In the genomic region with DNA sequence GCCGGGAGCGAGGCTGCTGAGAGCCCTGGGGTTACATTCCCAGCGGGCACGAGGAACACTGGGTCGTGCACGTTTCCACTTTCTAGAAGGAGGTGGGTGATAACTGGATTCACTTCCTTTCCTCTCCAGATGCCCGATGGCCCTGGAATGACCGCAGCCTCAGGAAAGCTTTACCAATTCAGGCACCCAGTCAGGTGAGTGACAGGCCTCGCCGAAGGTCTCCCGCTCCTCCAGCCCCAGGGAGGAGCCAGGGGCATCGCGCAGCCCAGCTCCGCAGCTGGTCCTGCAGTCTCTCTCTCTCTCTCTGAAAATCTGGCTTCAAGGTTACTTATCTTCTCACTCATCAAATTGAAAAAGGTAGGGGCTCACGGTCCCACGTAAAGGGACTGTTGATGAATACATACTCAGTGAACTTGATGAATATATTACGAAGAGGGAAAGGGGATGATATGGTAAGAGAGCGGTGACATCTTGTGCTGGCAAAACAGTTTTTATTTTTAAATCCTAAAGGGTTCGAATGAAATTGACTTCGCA, we compare ENCODE assay signal across 8 cellular contexts. TPM values are rescaled to one million over a fixed set of nuclear protein-coding genes. Genes with fewer than 3 reads are reported as not detected.
DNase-seq lines count a peak whose midpoint lies in the region; ATAC-seq, FAIRE-seq and TF ChIP-seq lines count a peak whose summit lies in the region.

No MANE protein-coding gene starts in this region.

- H3K4me1 ChIP-seq in HepG2 (ENCODE audit: insufficient read depth, low read length): peaks cover 16% of the 10 kb centered on the region
- peaks cover 0 to 12% (median 2%) of the 10 kb centered on the region in 4 donors for H3K4me1 ChIP-seq in right lobe of liver
- peaks cover 16% of the 10 kb centered on the region for H3K4me1 ChIP-seq in upper lobe of right lung

- H3K9me3 ChIP-seq in HepG2 (ENCODE audit: low read length): no peaks in the 10 kb centered on the region
- H3K9me3 ChIP-seq in right lobe of liver: no peaks in the 10 kb centered on the region
- no peaks in the 10 kb centered on the region for H3K9me3 ChIP-seq in upper lobe of right lung

- peaks cover 45% of the 10 kb centered on the region for H3K27me3 Mint-ChIP-seq in activated B cell treated with CpG ODN at 0.5 μM for 24 hours

- FAIRE-seq in HepG2 (lab: Jason Lieb, UNC): no peak

- in situ Hi-C loops in HepG2 (cut with HindIII; ENCODE audit: extremely low pct_ligation_motif_present, low pct_unique_long_range_greater_than_20kb): no loop called here

- H3K9me3 Mint-ChIP-seq in activated B cell treated with CpG ODN at 0.5 μM for 24 hours: no peaks in the 10 kb centered on the region

- H3K9ac ChIP-seq in HepG2 (ENCODE audit: insufficient read depth, low read depth, low read length): no peak overlapping the region

- TF ChIP-seq POLR2A in HepG2 (IDR thresholded peaks at IDR 0.05; ENCODE audit: insufficient read depth in 1 of 2, low read depth in 2 of 2, low read length in 2 of 2) (no peak), right lobe of liver (IDR thresholded peaks at IDR 0.05) (no peak)

- peak overlapping the region in 2 of 3 experiments; percentile 49 to 64; a peak in 3 of 6 replicates for H3K4me3 ChIP-seq in HepG2 (replicated peaks in 1 of 3; ENCODE audit: insufficient read depth in 1 of 3, low read depth in 2 of 3, low read length in 3 of 3)
- H3K4me3 ChIP-seq in right lobe of liver: no peak overlapping the region
- H3K4me3 ChIP-seq in kidney epithelial cell (ENCODE audit: low read depth, low read length): peak overlapping the region; percentile 42
- H3K4me3 ChIP-seq in upper lobe of right lung: peak overlapping the region; percentile 43

- 17% methylated on average over 11 of the region's 20 CpGs for WGBS in HepG2 (ENCODE audit: low lambda C conversion rate)
- 9% methylated on average over 16 of the region's 20 CpGs for WGBS in right lobe of liver (ENCODE audit: insufficient coverage, low coverage, low lambda C conversion rate, missing lambda C conversion rate)

- no peaks in the 10 kb centered on the region for H3K79me2 ChIP-seq in HepG2 (ENCODE audit: insufficient read depth, low read length)

- TF ChIP-seq RAD21 in HepG2 (CRISPR knock-in tag; IDR thresholded peaks at IDR 0.05): no peak

- no peak overlapping the region for H2AFZ ChIP-seq in HepG2 (ENCODE audit: low read length)

- CTCF ChIA-PET in HepG2 (lab: Yijun Ruan, JAX; ENCODE audit: low intra/inter-chr PET ratio, low total read pairs) (no interaction called here), activated B cell treated with CpG ODN at 0.5 μM for 24 hours (lab: Charles Lee) (no interaction called here)

- H3K4me1 Mint-ChIP-seq in activated B cell treated with CpG ODN at 0.5 μM for 24 hours: peaks cover 21% of the 10 kb centered on the region

- intact Hi-C loops in HepG2 (cut with micrococcal nuclease; ENCODE audit: unreplicated experiment): no loop called here
- intact Hi-C loops in right lobe of liver (cut with DNase I): no loop called here
- intact Hi-C loops in activated B cell treated with CpG ODN at 0.5 μM for 24 hours (cut with micrococcal nuclease): loop anchor here (10.0 kb wide), 2 partner anchors 659 to 1609 kb away; a partner anchor contains a TSS
- intact Hi-C loops in upper lobe of right lung (cut with DNase I): no loop called here

- H3K36me3 ChIP-seq in HepG2 (replicated peaks in 1 of 2; ENCODE audit: control insufficient read depth in 1 of 2, insufficient read depth in 2 of 2, low read length in 2 of 2) (no peaks in the 10 kb centered on the region), right lobe of liver (no peaks in the 10 kb centered on the region), kidney epithelial cell (ENCODE audit: control insufficient read depth, insufficient read depth, low read length) (no peaks in the 10 kb centered on the region), upper lobe of right lung (no peaks in the 10 kb centered on the region)

- TF ChIP-seq CTCF in HepG2 (CRISPR knock-in tag; IDR thresholded peaks at IDR 0.05) (no peak), right lobe of liver (IDR thresholded peaks at IDR 0.05) (no peak), activated B cell treated with CpG ODN at 0.5 μM for 24 hours (IDR thresholded peaks at IDR 0.05) (no peak), kidney epithelial cell (IDR thresholded peaks at IDR 0.05; ENCODE audit: insufficient read depth, low read length, poor library complexity, severe bottlenecking) (no peak), upper lobe of right lung (IDR thresholded peaks at IDR 0.05) (no peak)

- TF ChIP-seq EP300 in HepG2 (IDR thresholded peaks at IDR 0.05; ENCODE audit: low read depth in 2 of 2, low read length in 2 of 2) (no peak), HepG2 (CRISPR knock-in tag; IDR thresholded peaks at IDR 0.05; ENCODE audit: borderline replicate concordance) (no peak)

- BruUV-seq in HepG2 (replicated peaks; lab: Mats Ljungman, UMichigan): no TSS peak

- no peaks in the 10 kb centered on the region for H4K20me1 ChIP-seq in HepG2 (ENCODE audit: insufficient read depth, low read length)

- H3K27ac ChIP-seq in HepG2 (ENCODE audit: extremely low read length, insufficient read depth, low read length) (no peak overlapping the region), right lobe of liver (no peak overlapping the region), upper lobe of right lung (no peak overlapping the region)

- POLR2A ChIA-PET in HepG2 (lab: Yijun Ruan, JAX) (no interaction called here), activated B cell treated with CpG ODN at 0.5 μM for 24 hours (lab: Charles Lee) (no interaction called here)

- peak overlapping the region; percentile 64 for H3K4me2 ChIP-seq in HepG2 (ENCODE audit: low read depth, low read length)

- H3K27ac Mint-ChIP-seq in activated B cell treated with CpG ODN at 0.5 μM for 24 hours: no peak overlapping the region

- peak; percentile 66 for ATAC-seq in HepG2
- no peak for ATAC-seq in right lobe of liver
- no peak for ATAC-seq in activated B cell treated with CpG ODN at 0.5 μM for 24 hours (ENCODE audit: low read depth)
- ATAC-seq in upper lobe of right lung: no peak
- no peak for ATAC-seq in GM21526 (IDR thresholded peaks at IDR 0.05; ENCODE audit: low FRiP score, unreplicated experiment)

- DNase-seq in HepG2 (ENCODE audit: low spot score) (no peak), right lobe of liver (no peak), activated B cell treated with CpG ODN at 0.5 μM for 24 hours (no peak), kidney epithelial cell (ENCODE audit: low read depth) (no peak), upper lobe of right lung (no peak), mesenteric fat pad (ENCODE audit: low spot score) (no peak), AG20443 (ENCODE audit: low spot score) (no peak)

- peak overlapping the region; percentile 45 for H3K4me3 Mint-ChIP-seq in activated B cell treated with CpG ODN at 0.5 μM for 24 hours

- H3K27me3 ChIP-seq in HepG2 (ENCODE audit: control insufficient read depth in 1 of 2, insufficient read depth in 2 of 2, low read length in 2 of 2): peaks cover 4 to 29% of the 10 kb centered on the region in 2 experiments; a peak in 4 of 5 replicates
- peaks cover 0 to 7% of the 10 kb centered on the region in 2 donors for H3K27me3 ChIP-seq in right lobe of liver
- H3K27me3 ChIP-seq in kidney epithelial cell (ENCODE audit: control insufficient read depth, insufficient read depth, low read length): peaks cover 20% of the 10 kb centered on the region
- peaks cover 58% of the 10 kb centered on the region for H3K27me3 ChIP-seq in upper lobe of right lung

- no peaks in the 10 kb centered on the region for H3K36me3 Mint-ChIP-seq in activated B cell treated with CpG ODN at 0.5 μM for 24 hours (ENCODE audit: low read depth)

RNA-seq across cellular contexts. Expression of a gene that starts 0.9 kb away (rescaled TPM):
- total RNA-seq in HepG2 (2016; rRNA removed; fragmentation: Illumina TruSeq; extraction: Trizol): not detected in 2 replicates
- not detected in 2 replicates for total RNA-seq in HepG2 (2016; cell fraction: cytosol; rRNA removed; fragmentation: Illumina TruSeq; extraction: Trizol; ENCODE audit: low read depth)
- not detected in 2 replicates for total RNA-seq in HepG2 (2016; cell fraction: insoluble cytoplasmic fraction; rRNA removed; fragmentation: Illumina TruSeq; extraction: Trizol)
- total RNA-seq in HepG2 (2016; cell fraction: membrane; rRNA removed; fragmentation: Illumina TruSeq; extraction: Trizol): not detected in 2 replicates
- total RNA-seq in HepG2 (2016; cell fraction: nucleus; rRNA removed; fragmentation: Illumina TruSeq; extraction: Trizol): not detected in 2 replicates
- not detected in 2 replicates for polyA plus RNA-seq in HepG2 (2011; rRNA removed)
- polyA plus RNA-seq in HepG2 (2011; cell fraction: cytosol; rRNA removed): not detected in 2 replicates
- not detected in 2 replicates for polyA plus RNA-seq in HepG2 (2011; cell fraction: nucleus; rRNA removed)
- not detected in 2 replicates for polyA plus RNA-seq in HepG2 (2012)
- polyA plus RNA-seq in HepG2 (2016; cell fraction: cytosol; fragmentation: Illumina TruSeq; extraction: Trizol; ENCODE audit: low read depth): not detected in 2 replicates
- not detected in 2 replicates for polyA plus RNA-seq in HepG2 (2016; cell fraction: insoluble cytoplasmic fraction; fragmentation: Illumina TruSeq; extraction: Trizol; ENCODE audit: low read depth)
- not detected in 2 replicates for polyA plus RNA-seq in HepG2 (2016; cell fraction: membrane; fragmentation: Illumina TruSeq; extraction: Trizol; ENCODE audit: low read depth)
- polyA plus RNA-seq in HepG2 (2016; cell fraction: nucleus; fragmentation: Illumina TruSeq; extraction: Trizol; ENCODE audit: insufficient read depth, low read depth): not detected in 2 replicates
- not detected in 2 replicates for polyA minus RNA-seq in HepG2 (2011; rRNA and poly(A)+ RNA removed; ENCODE audit: low replicate concordance)
- polyA minus RNA-seq in HepG2 (2011; cell fraction: cytosol; rRNA and poly(A)+ RNA removed): not detected in 2 replicates
- polyA minus RNA-seq in HepG2 (2011; cell fraction: nucleus; rRNA and poly(A)+ RNA removed): not detected in 2 replicates
- not detected for total RNA-seq in right lobe of liver
- total RNA-seq in activated B cell treated with CpG ODN at 0.5 μM for 24 hours: not detected in 2 replicates
- not detected in 2 replicates for total RNA-seq in kidney epithelial cell
- total RNA-seq in upper lobe of right lung: not detected
- not detected for total RNA-seq in mesenteric fat pad

RNA-seq across cellular contexts. Expression of a gene that starts 5.5 kb away (rescaled TPM):
- 26.1 and 37.7 TPM in 2 replicates for total RNA-seq in HepG2 (2016; rRNA removed; fragmentation: Illumina TruSeq; extraction: Trizol)
- 11.7 and 12.3 TPM in 2 replicates for total RNA-seq in HepG2 (2016; cell fraction: cytosol; rRNA removed; fragmentation: Illumina TruSeq; extraction: Trizol; ENCODE audit: low read depth)
- total RNA-seq in HepG2 (2016; cell fraction: insoluble cytoplasmic fraction; rRNA removed; fragmentation: Illumina TruSeq; extraction: Trizol): 24.4 and 42.6 TPM in 2 replicates
- total RNA-seq in HepG2 (2016; cell fraction: membrane; rRNA removed; fragmentation: Illumina TruSeq; extraction: Trizol): 39.7 and 40.4 TPM in 2 replicates
- total RNA-seq in HepG2 (2016; cell fraction: nucleus; rRNA removed; fragmentation: Illumina TruSeq; extraction: Trizol): 15.5 and 17.1 TPM in 2 replicates
- polyA plus RNA-seq in HepG2 (2011; rRNA removed): 2.8 and 5.3 TPM in 2 replicates
- polyA plus RNA-seq in HepG2 (2011; cell fraction: cytosol; rRNA removed): 1.2 and 1.7 TPM in 2 replicates
- polyA plus RNA-seq in HepG2 (2011; cell fraction: nucleus; rRNA removed): 0.66 and 0.99 TPM in 2 replicates
- polyA plus RNA-seq in HepG2 (2012): 5.0 and 5.5 TPM in 2 replicates
- 15.2 and 17.6 TPM in 2 replicates for polyA plus RNA-seq in HepG2 (2016; cell fraction: cytosol; fragmentation: Illumina TruSeq; extraction: Trizol; ENCODE audit: low read depth)
- 27.8 and 32.3 TPM in 2 replicates for polyA plus RNA-seq in HepG2 (2016; cell fraction: insoluble cytoplasmic fraction; fragmentation: Illumina TruSeq; extraction: Trizol; ENCODE audit: low read depth)
- polyA plus RNA-seq in HepG2 (2016; cell fraction: membrane; fragmentation: Illumina TruSeq; extraction: Trizol; ENCODE audit: low read depth): 24.9 and 25.9 TPM in 2 replicates
- polyA plus RNA-seq in HepG2 (2016; cell fraction: nucleus; fragmentation: Illumina TruSeq; extraction: Trizol; ENCODE audit: insufficient read depth, low read depth): 9.3 and 11.2 TPM in 2 replicates
- polyA minus RNA-seq in HepG2 (2011; rRNA and poly(A)+ RNA removed; ENCODE audit: low replicate concordance): 0.96 and 2.3 TPM in 2 replicates
- polyA minus RNA-seq in HepG2 (2011; cell fraction: cytosol; rRNA and poly(A)+ RNA removed): 1.2 and 3.7 TPM in 2 replicates
- polyA minus RNA-seq in HepG2 (2011; cell fraction: nucleus; rRNA and poly(A)+ RNA removed): 8.0 and 11.4 TPM in 2 replicates
- total RNA-seq in right lobe of liver: 1 to 10 TPM; 3.6 to 7.9 (median 5.1) TPM
- total RNA-seq in activated B cell treated with CpG ODN at 0.5 μM for 24 hours: 35.7 and 37.3 TPM in 2 replicates
- 12.8 and 23.0 TPM in 2 replicates for total RNA-seq in kidney epithelial cell
- 24.4 TPM for total RNA-seq in upper lobe of right lung
- total RNA-seq in mesenteric fat pad: 24.6 TPM

Comparison
In these comparisons a context has a peak if more than half of its experiments do, and no peak if none do; other contexts are left out.
1. H3K4me3 ChIP-seq: peak in HepG2 (2 of 3), kidney epithelial cell (single experiment) and upper lobe of right lung (single experiment); none in right lobe of liver (0 of 3).